Comparison of ENCODE assay signal across 8 cellular contexts in the genomic region with DNA sequence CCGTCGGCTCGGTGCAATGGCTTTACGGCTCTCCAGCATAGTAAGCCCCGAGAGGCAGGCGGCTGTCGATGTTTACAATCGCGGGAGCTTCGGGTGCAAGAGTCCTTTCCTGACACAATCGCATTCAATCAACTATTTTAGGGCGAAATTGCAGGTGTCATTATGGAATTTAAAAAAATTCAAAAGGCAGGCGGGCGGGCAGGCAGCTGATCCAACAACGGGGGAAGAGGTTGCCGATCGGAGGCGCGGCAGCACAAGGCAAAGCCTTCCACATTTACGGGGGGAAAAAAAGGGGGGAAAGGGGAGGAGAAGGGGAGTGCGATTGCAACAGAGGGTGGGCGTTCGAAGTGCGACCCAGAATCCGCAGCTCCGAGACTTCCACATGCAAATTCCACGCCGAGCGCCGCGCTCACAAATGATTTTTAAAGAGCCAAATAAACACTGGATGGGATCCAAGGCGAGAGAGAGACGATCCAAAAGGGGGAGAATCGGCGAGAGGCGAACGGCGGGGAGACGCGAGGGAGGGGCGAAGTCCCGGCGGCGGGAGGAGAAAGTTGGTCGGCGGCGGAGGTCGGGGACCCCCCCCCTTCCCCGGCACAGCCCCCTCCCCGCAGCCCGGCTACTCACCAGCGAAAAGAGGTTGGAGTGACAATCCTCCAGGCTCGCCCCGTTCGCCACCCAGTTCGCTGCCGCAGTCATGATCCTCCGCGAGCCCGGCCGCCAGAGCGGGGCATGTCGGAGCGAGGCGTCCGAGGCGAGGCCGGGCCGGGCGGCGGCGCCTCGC. TPM values are rescaled to one million over a fixed set of nuclear protein-coding genes. Genes with fewer than 3 reads are reported as not detected.
DNase-seq lines count a peak whose midpoint lies in the region; ATAC-seq and TF ChIP-seq lines count a peak whose summit lies in the region.

No MANE protein-coding gene starts in this region.

- ATAC-seq in GM21423 (IDR thresholded peaks at IDR 0.05; ENCODE audit: unreplicated experiment): peak; percentile 36

- H3K4me3 ChIP-seq in CD8-positive, alpha-beta memory T cell (ENCODE audit: low read length): peak overlapping the region; percentile 75
- H3K4me3 ChIP-seq in HUES64 (ENCODE audit: low read length) (peak overlapping the region; percentile 100), fibroblast of villous mesenchyme (ENCODE audit: low read depth, low read length) (peak overlapping the region; percentile 93)

- H3K9me3 ChIP-seq in CD8-positive, alpha-beta memory T cell (ENCODE audit: low read length): no peaks in the 10 kb centered on the region
- H3K9me3 ChIP-seq in HUES64 (ENCODE audit: insufficient read depth, low read depth, low read length): no peaks in the 10 kb centered on the region

- no peaks in the 10 kb centered on the region for H3K27me3 ChIP-seq in CD8-positive, alpha-beta memory T cell (ENCODE audit: insufficient read depth, low read length, poor library complexity, severe bottlenecking)
- H3K27me3 ChIP-seq in HUES64 (ENCODE audit: insufficient read depth, low read length): no peaks in the 10 kb centered on the region

- peak overlapping the region; percentile 59 for H3K27ac ChIP-seq in CD8-positive, alpha-beta memory T cell (ENCODE audit: low read depth, low read length)
- peak overlapping the region; percentile 71 for H3K27ac ChIP-seq in HUES64 (ENCODE audit: low read depth, low read length)

- peak overlapping the region; percentile 83 to 98 (median 90) for H3K27ac Mint-ChIP-seq in CD8-positive, alpha-beta memory T cell
- H3K27ac Mint-ChIP-seq in nephron progenitor cell: peak overlapping the region; percentile 91

- H3K36me3 ChIP-seq in CD8-positive, alpha-beta memory T cell (ENCODE audit: insufficient read depth, low read length): no peaks in the 10 kb centered on the region
- H3K36me3 ChIP-seq in HUES64 (ENCODE audit: insufficient read depth, low read length): no peaks in the 10 kb centered on the region

- peak overlapping the region; percentile 91 to 98 (median 97) for H3K4me3 Mint-ChIP-seq in CD8-positive, alpha-beta memory T cell
- H3K4me3 Mint-ChIP-seq in nephron progenitor cell: peak overlapping the region; percentile 96

- peaks cover 0 to 11% (median 1%) of the 10 kb centered on the region in 3 donors for H3K36me3 Mint-ChIP-seq in CD8-positive, alpha-beta memory T cell
- H3K36me3 Mint-ChIP-seq in nephron progenitor cell (ENCODE audit: low read depth): peaks cover 7% of the 10 kb centered on the region

- peaks cover 35% of the 10 kb centered on the region for H3K4me1 ChIP-seq in CD8-positive, alpha-beta memory T cell (ENCODE audit: insufficient read depth, low read length)
- H3K4me1 ChIP-seq in HUES64 (ENCODE audit: insufficient read depth, low read length): peaks cover 35% of the 10 kb centered on the region

- H3K9me3 Mint-ChIP-seq in CD8-positive, alpha-beta memory T cell: no peaks in the 10 kb centered on the region
- H3K9me3 Mint-ChIP-seq in nephron progenitor cell: peaks cover 6% of the 10 kb centered on the region

- TF ChIP-seq CTCF in fibroblast of villous mesenchyme (IDR thresholded peaks at IDR 0.05; ENCODE audit: insufficient read depth, low read depth, low read length) (peak; percentile 18), nephron progenitor cell (IDR thresholded peaks at IDR 0.05) (no peak)

- CTCF ChIA-PET in CD8-positive, alpha-beta memory T cell (lab: Charles Lee): interaction anchor here (1.1 to 1.3 kb wide), 3 partner anchors 12 to 333 kb away, joined by 3 to 4 read pairs (median 3); no protein-coding TSS in a partner anchor

- peak; percentile 40 to 81 (median 66) for DNase-seq in CD8-positive, alpha-beta memory T cell
- peak; percentile 81 for DNase-seq in RPMI8226
- DNase-seq in activated gamma-delta T cell (lab: John Stamatoyannopoulos, UW): peak; percentile 46
- peak; percentile 75 for DNase-seq in fibroblast of villous mesenchyme (ENCODE audit: low read depth)
- peak; percentile 74 for DNase-seq in nephron progenitor cell
- DNase-seq in superior temporal gyrus (ENCODE audit: extremely low spot score): peak; percentile 81

- POLR2A ChIA-PET in CD8-positive, alpha-beta memory T cell (lab: Charles Lee): interaction anchor here (0.6 to 0.9 kb wide), 3 partner anchors 9 to 283 kb away, joined by 3 read pairs; no protein-coding TSS in a partner anchor

- H3K27me3 Mint-ChIP-seq in CD8-positive, alpha-beta memory T cell: peaks cover 0 to 3% of the 10 kb centered on the region in 2 donors
- peaks cover 8% of the 10 kb centered on the region for H3K27me3 Mint-ChIP-seq in nephron progenitor cell (ENCODE audit: low read depth, poor library complexity)

- peaks cover 33 to 46% (median 42%) of the 10 kb centered on the region in 3 donors for H3K4me1 Mint-ChIP-seq in CD8-positive, alpha-beta memory T cell
- peaks cover 56% of the 10 kb centered on the region for H3K4me1 Mint-ChIP-seq in nephron progenitor cell

- H3K9ac ChIP-seq in HUES64 (ENCODE audit: low read depth, low read length): peak overlapping the region; percentile 89

- WGBS in HUES64: under 1% methylated on average over 68 of the region's 73 CpGs

RNA-seq across cellular contexts. Expression of a gene that starts 0.9 kb away (rescaled TPM):
- total RNA-seq in CD8-positive, alpha-beta memory T cell: 10 to 100 TPM; 49.7 to 53.4 TPM
- polyA plus RNA-seq in CD8-positive, alpha-beta memory T cell: 6.6 TPM
- polyA plus RNA-seq in HUES64 (2013, experiment 1 of 2): 17.3 TPM
- polyA plus RNA-seq in HUES64 (2013, experiment 2 of 2): 20.0 TPM
- 120 and 189 TPM in 2 replicates for total RNA-seq in fibroblast of villous mesenchyme

Comparison
In these comparisons a context has a peak if more than half of its experiments do, and no peak if none do; other contexts are left out.
1. Peak in every context shown above with its lines: DNase-seq, ATAC-seq, H3K4me3 ChIP-seq and H3K27ac ChIP-seq.